8 cellular contexts compared by ENCODE assay signal in the genomic region with DNA sequence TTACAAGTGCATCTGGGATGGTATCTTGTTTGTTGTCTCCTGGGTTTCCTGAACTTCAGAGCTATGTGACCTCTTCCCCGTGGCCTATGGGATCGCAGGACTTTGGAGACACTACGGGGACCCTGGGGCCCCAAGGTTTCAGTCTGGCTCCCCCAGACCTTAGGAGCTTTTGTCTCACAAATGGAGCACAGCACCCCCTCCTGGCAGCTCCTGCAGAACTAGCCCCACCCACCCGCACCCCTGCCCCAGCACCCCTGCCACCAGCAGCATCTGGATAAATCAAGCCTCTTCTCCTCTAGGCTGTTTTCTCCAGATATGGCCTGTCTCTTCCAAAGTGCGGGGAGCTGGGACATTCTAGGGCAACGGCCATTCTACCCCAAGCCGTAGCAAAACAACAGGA. TPM values are rescaled to one million over a fixed set of nuclear protein-coding genes. Genes with fewer than 3 reads are reported as not detected.
A peak's percentile ranks its signal among the peaks of the same experiment; 100 is the strongest.
DNase-seq lines count a peak whose midpoint lies in the region; ATAC-seq and TF ChIP-seq lines count a peak whose summit lies in the region.

No MANE protein-coding gene starts in this region.

- TF ChIP-seq POLR2A in breast epithelium (IDR thresholded peaks at IDR 0.05) (no peak), esophagus muscularis mucosa (IDR thresholded peaks at IDR 0.05; ENCODE audit: low read depth) (no peak), transverse colon (IDR thresholded peaks at IDR 0.05) (no peak)

- TF ChIP-seq EP300 in esophagus muscularis mucosa (IDR thresholded peaks at IDR 0.05) (no peak), transverse colon (IDR thresholded peaks at IDR 0.05; ENCODE audit: low read depth) (no peak)

- ATAC-seq in HG03521 (IDR thresholded peaks at IDR 0.05; ENCODE audit: unreplicated experiment) (no peak), GM18873 (IDR thresholded peaks at IDR 0.05; ENCODE audit: low FRiP score, unreplicated experiment) (no peak)

- in situ Hi-C loops in T47D (cut with HindIII; ENCODE audit: low pct_unique_long_range_greater_than_20kb, low sequenced_read_pairs) (no loop called here), transverse colon (cut with MboI; ENCODE audit: low pct_ligation_motif_present in 1 of 4, low pct_unique_long_range_greater_than_20kb in 1 of 4, low sequenced_read_pairs in 3 of 4) (loop anchor here in 1 of 4 donors (10.0 kb wide), 1 partner anchor 72 kb away; a partner anchor contains a TSS)

- H3K4me3 ChIP-seq in breast epithelium: no peak overlapping the region
- no peak overlapping the region for H3K4me3 ChIP-seq in esophagus muscularis mucosa
- H3K4me3 ChIP-seq in transverse colon: no peak overlapping the region

- WGBS in esophagus muscularis mucosa: 91% methylated on average over 6 of the region's 7 CpGs
- 85% methylated on average over 7 of the region's 7 CpGs; no CpG with 5 or more reads in 1 of the 2 donors for WGBS in transverse colon (ENCODE audit: low coverage in 1 of 2), 2 donors

- intact Hi-C loops in breast epithelium (cut with DNase I; ENCODE audit: low total_unique reads): no loop called here
- intact Hi-C loops in esophagus muscularis mucosa (cut with DNase I): no loop called here
- intact Hi-C loops in transverse colon (cut with DNase I; ENCODE audit: low total_unique reads): no loop called here

- TF ChIP-seq CTCF in breast epithelium (IDR thresholded peaks at IDR 0.05): no peak
- peak in 2 of 3 experiments; percentile 10 to 34 for TF ChIP-seq CTCF in esophagus muscularis mucosa (IDR thresholded peaks at IDR 0.05)
- TF ChIP-seq CTCF in transverse colon (IDR thresholded peaks at IDR 0.05): peak in 3 of 5 experiments; percentile 31 to 48 (median 33)

- H3K36me3 ChIP-seq in breast epithelium (peaks cover 28% of the 10 kb centered on the region), esophagus muscularis mucosa (peaks cover 38 to 88% (median 85%) of the 10 kb centered on the region in 4 donors), transverse colon (peaks cover 0 to 39% (median 21%) of the 10 kb centered on the region in 4 donors)

- DNase-seq in T47D (ENCODE audit: low read depth in 1 of 2, low spot score in 1 of 2): peak; percentile 41 to 74
- DNase-seq in breast epithelium (ENCODE audit: low spot score in 2 of 2): no peak
- DNase-seq in activated CD4-positive, alpha-beta T cell treated with anti-CD3 and anti-CD28 coated beads, Interleukin-2, amount 50 U/mL, for 4 hours: peak; percentile 50 to 52
- no peak for DNase-seq in esophagus muscularis mucosa (ENCODE audit: extremely low spot score)
- peak; percentile 34 for DNase-seq in transverse colon
- DNase-seq in cerebellar nuclear complex (lab: John Stamatoyannopoulos, UW): no peak

- H3K9me3 ChIP-seq in breast epithelium (no peaks in the 10 kb centered on the region), esophagus muscularis mucosa (no peaks in the 10 kb centered on the region), transverse colon (no peaks in the 10 kb centered on the region)

- no peak overlapping the region for H3K27ac ChIP-seq in breast epithelium
- H3K27ac ChIP-seq in esophagus muscularis mucosa (replicated peaks in 1 of 4): no peak overlapping the region
- no peak overlapping the region for H3K27ac ChIP-seq in transverse colon

- H3K4me1 ChIP-seq in breast epithelium: no peaks in the 10 kb centered on the region
- peaks cover 12 to 50% (median 28%) of the 10 kb centered on the region in 4 donors for H3K4me1 ChIP-seq in esophagus muscularis mucosa
- peaks cover 0 to 9% (median 4%) of the 10 kb centered on the region in 4 donors for H3K4me1 ChIP-seq in transverse colon

- H3K27me3 ChIP-seq in breast epithelium (no peaks in the 10 kb centered on the region), esophagus muscularis mucosa (no peaks in the 10 kb centered on the region), transverse colon (no peaks in the 10 kb centered on the region)

RNA-seq across cellular contexts. Expression of a gene that starts 10.4 kb away (rescaled TPM):
- total RNA-seq in breast epithelium (under 1 TPM; 0.16 to 0.33 (median 0.29) TPM), esophagus muscularis mucosa (under 1 TPM in 3 of 4 donors, not detected in 1; 0.40 to 0.45 (median 0.42) TPM), transverse colon (under 1 TPM in 2 of 4 donors, not detected in 2; 0.64 to 0.82 TPM)

RNA-seq across cellular contexts. Expression of a gene that starts 32.2 kb away (rescaled TPM):
- total RNA-seq in breast epithelium: 10 to 100 TPM in 2 of 3 donors, 1 to 10 TPM in 1; 5.9 to 27.4 (median 19.7) TPM
- total RNA-seq in esophagus muscularis mucosa: 1 to 10 TPM; 3.8 to 8.8 (median 8.0) TPM
- 10 to 100 TPM; 25.8 to 36.6 (median 34.3) TPM for total RNA-seq in transverse colon

Comparison
In these comparisons a context has a peak if more than half of its experiments do, and no peak if none do; other contexts are left out.
1. DNase-seq: peak in T47D (2 of 2), activated CD4-positive, alpha-beta T cell treated with anti-CD3 and anti-CD28 coated beads, Interleukin-2, amount 50 U/mL, for 4 hours (2 of 2) and transverse colon (single experiment); none in breast epithelium (0 of 2), esophagus muscularis mucosa (single experiment) and cerebellar nuclear complex (0 of 2).
2. CTCF ChIP-seq: peak in esophagus muscularis mucosa (2 of 3) and transverse colon (3 of 5); none in breast epithelium (0 of 3).